In genomic region chr7:91940572-91941341, GRCh38 we compare ENCODE assay signal across 8 cellular contexts. TPM values are rescaled to one million over a fixed set of nuclear protein-coding genes. Genes with fewer than 3 reads are reported as not detected.
DNase-seq lines count a peak whose midpoint lies in the region; ATAC-seq and TF ChIP-seq lines count a peak whose summit lies in the region.

Gene AKAP9, plus strand, starts transcription at chr7:91940862. Its CDS starts 238 bp downstream, at chr7:91941100.

- TF ChIP-seq CTCF in brain (conservative IDR thresholded peaks at IDR 0.05) = no peak

- no peaks in the 10 kb centered on the region for H3K9me3 Mint-ChIP-seq in brain

- H3K27ac ChIP-seq in skin epidermis = peak within 1 kb of the TSS; percentile 69 to 97 (median 92)

- no peaks in the 10 kb centered on the region for H3K9me3 ChIP-seq in iPS-18c (ENCODE audit: control insufficient read depth, insufficient read depth, low read length)

- DNase-seq in SIG-M5 treated with dmso at 0.1 percent for 504 hours (lab: John Stamatoyannopoulos, UW; ENCODE audit: unreplicated experiment) (peak; percentile 81), SIG-M5 (lab: John Stamatoyannopoulos, UW) (no peak), NCI-H2029 (lab: John Stamatoyannopoulos, UW) (peak; percentile 81), UCSD-AML1 (lab: John Stamatoyannopoulos, UW; ENCODE audit: unreplicated experiment) (peak; percentile 80)

- ATAC-seq in HG02973 (IDR thresholded peaks at IDR 0.05; ENCODE audit: unreplicated experiment) = peak; percentile 89

- H3K27ac Mint-ChIP-seq in brain = peak within 1 kb of the TSS; percentile 96 to 100 (median 98)

- H3K4me3 ChIP-seq in iPS-18c (ENCODE audit: insufficient read depth, low read depth, low read length) (peak within 1 kb of the TSS; percentile 97), skin epidermis (peak within 1 kb of the TSS; percentile 55 to 93 (median 69))

- peak within 1 kb of the TSS; percentile 92 to 96 (median 94) for H3K4me3 Mint-ChIP-seq in brain

- H3K36me3 Mint-ChIP-seq in brain = peaks cover 4% of the 10 kb centered on the region

- H3K4me1 Mint-ChIP-seq in brain = peaks cover 45% of the 10 kb centered on the region

- H3K27me3 Mint-ChIP-seq in brain = peaks cover 15% of the 10 kb centered on the region

RNA-seq across cellular contexts. Expression of gene AKAP9, which starts in this region (rescaled TPM):
- 8.0 TPM for polyA plus RNA-seq in brain (ENCODE audit: insufficient read depth, low read depth, low replicate concordance)
